In genomic region chr14:38189930-38190726, GRCh38 we compare ENCODE assay signal across 19 cellular contexts. TPM values are rescaled to one million over a fixed set of nuclear protein-coding genes. Genes with fewer than 3 reads are reported as not detected.
A peak's percentile ranks its signal among the peaks of the same experiment; 100 is the strongest.
DNase-seq lines count a peak whose midpoint lies in the region; ATAC-seq, FAIRE-seq and TF ChIP-seq lines count a peak whose summit lies in the region.
"Had no signal": no experiment of that assay in that cellular context is flagged by ENCODE, and none has a peak within 500 bp of the region (broad histone marks: within the 10 kb centered on the region; RNA-seq: fewer than 3 reads in every experiment).

No MANE protein-coding gene starts in this region.

- FAIRE-seq in HepG2 (lab: Jason Lieb, UNC), result no peak
- FAIRE-seq: GM12892, GM19239 had no signal

- no peak for TF ChIP-seq RAD21 in HepG2 (CRISPR knock-in tag; IDR thresholded peaks at IDR 0.05)

- intact Hi-C loops in PC-3 (cut with micrococcal nuclease) (no loop called here), HepG2 (cut with micrococcal nuclease; ENCODE audit: unreplicated experiment) (no loop called here)

- no TSS peak for BruUV-seq in PC-3 (replicated peaks; lab: Mats Ljungman, UMichigan)
- no TSS peak for BruUV-seq in HepG2 (replicated peaks; lab: Mats Ljungman, UMichigan)

- TF ChIP-seq CTCF in GM23338 (conservative IDR thresholded peaks at IDR 0.05; ENCODE audit: low read depth in 2 of 2) (no peak), PC-3 (conservative IDR thresholded peaks at IDR 0.05; ENCODE audit: low read depth, low read length) (no peak), HepG2 (CRISPR knock-in tag; IDR thresholded peaks at IDR 0.05) (no peak)

- CTCF ChIA-PET in PC-3 (lab: Charles Lee), result interaction anchor here (0.6 kb wide), 1 partner anchor 18 kb away, joined by 3 read pairs; no protein-coding TSS in a partner anchor
- CTCF ChIA-PET in HepG2 (lab: Yijun Ruan, JAX; ENCODE audit: low intra/inter-chr PET ratio, low total read pairs), result no interaction called here

- H3K36me3 ChIP-seq in GM23338 (ENCODE audit: insufficient read depth) (peaks cover 21% of the 10 kb centered on the region), HUES64 (ENCODE audit: insufficient read depth, low read length) (peaks cover 11% of the 10 kb centered on the region), iPS DF 6.9 (ENCODE audit: control insufficient read depth, insufficient read depth, low read length) (peaks cover 3% of the 10 kb centered on the region; the same call in 1 of the 2 replicates), mesendoderm (ENCODE audit: control insufficient read depth, insufficient read depth, low read length) (no peaks in the 10 kb centered on the region), PC-3 (ENCODE audit: low read depth, low read length) (no peaks in the 10 kb centered on the region), HepG2 (replicated peaks in 1 of 2; ENCODE audit: control insufficient read depth in 1 of 2, insufficient read depth in 2 of 2, low read length in 2 of 2) (no peaks in the 10 kb centered on the region)
- H3K36me3 ChIP-seq: BE2C had no signal

- H3K4me1 Mint-ChIP-seq in GM23338, result peaks cover 54% of the 10 kb centered on the region

- 0 out of 2 replicates have a peak, but pooled peaks cover 4% of the 10 kb centered on the region for H4K20me1 ChIP-seq in GM23338 (replicated peaks; ENCODE audit: insufficient read depth)
- H4K20me1 ChIP-seq in PC-3 (ENCODE audit: low read length), result no peaks in the 10 kb centered on the region
- no peaks in the 10 kb centered on the region for H4K20me1 ChIP-seq in HepG2 (ENCODE audit: insufficient read depth, low read length)

- peak overlapping the region; percentile 99 for H3K18ac ChIP-seq in mesendoderm (ENCODE audit: low read length)

- DNase-seq in GM23338 (ENCODE audit: low spot score), result peak; percentile 70
- DNase-seq in iPS DF 6.9 (ENCODE audit: low read depth, low spot score), result no peak
- DNase-seq in mesendoderm, result no peak
- DNase-seq in PC-3, result no peak
- no peak for DNase-seq in GM19240 (ENCODE audit: insufficient read length, low spot score)
- no peak for DNase-seq in HepG2 (ENCODE audit: low spot score)
- DNase-seq: ACHN; BE2C; CD4-positive, alpha-beta memory T cell; DMS79; GDM1; HCEC 1CT; HFFc6 had no signal

- H3K23ac ChIP-seq in mesendoderm (ENCODE audit: low read length), result no peak overlapping the region

- in situ Hi-C loops in HepG2 (cut with HindIII; ENCODE audit: extremely low pct_ligation_motif_present, low pct_unique_long_range_greater_than_20kb), result no loop called here

- H4K8ac ChIP-seq in mesendoderm (ENCODE audit: low read depth, low read length), result peak overlapping the region; percentile 65

- H3K4me3 Mint-ChIP-seq in GM23338, result peak overlapping the region; percentile 98
- H3K4me3 Mint-ChIP-seq: CD4-positive, alpha-beta memory T cell; HFFc6 had no signal

- POLR2A ChIA-PET in PC-3 (lab: Charles Lee; ENCODE audit: unreplicated experiment) (no interaction called here), HepG2 (lab: Yijun Ruan, JAX) (no interaction called here)

- 9% methylated on average over 3 of the region's 4 CpGs for WGBS in HUES64
- no CpG with 5 or more reads among the region's 4 CpGs for whole genome bisulfite sequencing in iPS DF 6.9 (ENCODE audit: insufficient coverage, insufficient read length)
- no CpG with 5 or more reads among the region's 4 CpGs for WGBS in mesendoderm (ENCODE audit: extremely low coverage, insufficient coverage, low lambda C conversion rate)
- WGBS in HepG2 (ENCODE audit: low lambda C conversion rate), result 42% methylated on average over 4 of the region's 4 CpGs

- peak overlapping the region; percentile 40 for H3K56ac ChIP-seq in mesendoderm (ENCODE audit: low read length)

- H4K5ac ChIP-seq in mesendoderm (ENCODE audit: low read length), result no peak overlapping the region

- peak overlapping the region; percentile 96 for H3K27ac Mint-ChIP-seq in GM23338
- H3K27ac Mint-ChIP-seq: CD4-positive, alpha-beta memory T cell; HFFc6 had no signal

- 0 out of 2 replicates have a peak, but pooled peaks cover 3% of the 10 kb centered on the region for H3K9me2 ChIP-seq in GM23338 (ENCODE audit: insufficient read depth)
- no peaks in the 10 kb centered on the region for H3K9me2 ChIP-seq in PC-3 (replicated peaks; ENCODE audit: low read length)

- H3F3A ChIP-seq in GM23338 (replicated peaks; ENCODE audit: low read depth), result peaks cover 16% of the 10 kb centered on the region
- no peaks in the 10 kb centered on the region for H3F3A ChIP-seq in PC-3 (ENCODE audit: low read length, unreplicated experiment)

- no peak for TF ChIP-seq POLR2A in HepG2 (IDR thresholded peaks at IDR 0.05; ENCODE audit: insufficient read depth in 1 of 2, low read depth in 2 of 2, low read length in 2 of 2)

- H3K4me3 ChIP-seq in GM23338 (peak overlapping the region; percentile 90), HUES64 (ENCODE audit: low read length) (peak overlapping the region; percentile 17), iPS DF 6.9 (ENCODE audit: low read length) (peak overlapping the region; percentile 1; the same call in 1 of the 2 replicates), mesendoderm (ENCODE audit: low read length) (no peak overlapping the region), PC-3 (ENCODE audit: low read length) (no peak overlapping the region), HepG2 (replicated peaks in 1 of 3; ENCODE audit: insufficient read depth in 1 of 3, low read depth in 2 of 3, low read length in 3 of 3) (no peak overlapping the region)

- peak overlapping the region; percentile 47 for H2BK15ac ChIP-seq in mesendoderm (replicated peaks; ENCODE audit: low read depth)

- H2AK5ac ChIP-seq in mesendoderm (ENCODE audit: low read length), result peak overlapping the region; percentile 7

- H3K4ac ChIP-seq in mesendoderm (ENCODE audit: low read depth, low read length), result peak overlapping the region; percentile 94

- H3K36me3 Mint-ChIP-seq in GM23338 (ENCODE audit: low read depth), result peaks cover 60% of the 10 kb centered on the region
- H3K36me3 Mint-ChIP-seq: CD4-positive, alpha-beta memory T cell had no signal

- H2BK5ac ChIP-seq in mesendoderm (ENCODE audit: low read length), result peak overlapping the region; percentile 86

- peak overlapping the region; percentile 64 for H3K4me2 ChIP-seq in GM23338
- peak overlapping the region; percentile 6 for H3K4me2 ChIP-seq in mesendoderm (ENCODE audit: low read length)
- no peak overlapping the region for H3K4me2 ChIP-seq in PC-3 (ENCODE audit: low read length)
- no peak overlapping the region for H3K4me2 ChIP-seq in HepG2 (ENCODE audit: low read depth, low read length)

- no peaks in the 10 kb centered on the region for H3K79me1 ChIP-seq in mesendoderm (ENCODE audit: low read length)

- H3K9me3 Mint-ChIP-seq in GM23338, result peaks cover 24% of the 10 kb centered on the region
- H3K9me3 Mint-ChIP-seq: HFFc6 had no signal

- TF ChIP-seq EP300 in HepG2 (IDR thresholded peaks at IDR 0.05; ENCODE audit: low read depth in 2 of 2, low read length in 2 of 2) (no peak), HepG2 (CRISPR knock-in tag; IDR thresholded peaks at IDR 0.05; ENCODE audit: borderline replicate concordance) (no peak)

- H3K9ac ChIP-seq in HUES64 (ENCODE audit: low read depth, low read length) (peak overlapping the region; percentile 67), mesendoderm (ENCODE audit: low read length) (peak overlapping the region; percentile 32), PC-3 (ENCODE audit: low read length) (no peak overlapping the region), HepG2 (ENCODE audit: insufficient read depth, low read depth, low read length) (no peak overlapping the region)

- H3K27me3 ChIP-seq in GM23338 (ENCODE audit: insufficient read depth) (no peaks in the 10 kb centered on the region), HUES64 (ENCODE audit: insufficient read depth, low read length) (no peaks in the 10 kb centered on the region; the same call in 1 of the 2 replicates), iPS DF 6.9 (ENCODE audit: control insufficient read depth, insufficient read depth, low read length) (no peaks in the 10 kb centered on the region), mesendoderm (ENCODE audit: insufficient read depth, low read length, poor library complexity) (no peaks in the 10 kb centered on the region), PC-3 (ENCODE audit: low read length) (no peaks in the 10 kb centered on the region), HepG2 (ENCODE audit: control insufficient read depth in 1 of 2, insufficient read depth in 2 of 2, low read length in 2 of 2) (no peaks in the 10 kb centered on the region; a peak in 1 of 5 replicates)
- H3K27me3 ChIP-seq: BE2C had no signal

- peak overlapping the region; percentile 95 for H2BK120ac ChIP-seq in mesendoderm (ENCODE audit: low read depth, low read length)

- H3K79me2 ChIP-seq in GM23338 (replicated peaks; ENCODE audit: insufficient read depth), result peaks cover 44% of the 10 kb centered on the region
- H3K79me2 ChIP-seq in mesendoderm (ENCODE audit: control insufficient read depth, insufficient read depth, low read length), result peaks cover 6% of the 10 kb centered on the region
- no peaks in the 10 kb centered on the region for H3K79me2 ChIP-seq in PC-3 (ENCODE audit: low read length)
- no peaks in the 10 kb centered on the region for H3K79me2 ChIP-seq in HepG2 (ENCODE audit: insufficient read depth, low read length)

- H2AFZ ChIP-seq in GM23338 (no peak overlapping the region), PC-3 (ENCODE audit: low read length) (no peak overlapping the region), HepG2 (ENCODE audit: low read length) (no peak overlapping the region)

- H3K9me3 ChIP-seq in HUES64 (ENCODE audit: insufficient read depth, low read depth, low read length) (no peaks in the 10 kb centered on the region), iPS DF 6.9 (ENCODE audit: control insufficient read depth, insufficient read depth, low read length) (no peaks in the 10 kb centered on the region), PC-3 (ENCODE audit: low read length) (no peaks in the 10 kb centered on the region), HepG2 (ENCODE audit: low read length) (no peaks in the 10 kb centered on the region)
- H3K9me3 ChIP-seq: BE2C had no signal

- ATAC-seq in GM23338 (peak; percentile 87), PC-3 (no peak), HepG2 (no peak)

- H3K27ac ChIP-seq in GM23338 (ENCODE audit: low read depth), result peak overlapping the region; percentile 98
- peak overlapping the region; percentile 95 for H3K27ac ChIP-seq in HUES64 (ENCODE audit: low read depth, low read length)
- peak overlapping the region; percentile 98 for H3K27ac ChIP-seq in iPS DF 6.9 (ENCODE audit: low read length)
- peak overlapping the region; percentile 86 for H3K27ac ChIP-seq in mesendoderm (ENCODE audit: low read depth, low read length)
- H3K27ac ChIP-seq in PC-3 (ENCODE audit: low read length), result no peak overlapping the region
- H3K27ac ChIP-seq in HepG2 (ENCODE audit: extremely low read length, insufficient read depth, low read length), result no peak overlapping the region
- H3K27ac ChIP-seq: C4-2B, HL-60 had no signal

- H3K4me1 ChIP-seq in GM23338 (ENCODE audit: insufficient read depth) (peaks cover 31% of the 10 kb centered on the region), HUES64 (ENCODE audit: insufficient read depth, low read length) (peaks cover 29% of the 10 kb centered on the region), iPS DF 6.9 (ENCODE audit: control insufficient read depth, insufficient read depth, low read length) (peaks cover 7% of the 10 kb centered on the region; the same call in 1 of the 2 replicates), mesendoderm (ENCODE audit: control insufficient read depth, low read depth, low read length) (peaks cover 11% of the 10 kb centered on the region), PC-3 (ENCODE audit: insufficient read depth, low read length) (no peaks in the 10 kb centered on the region), HepG2 (ENCODE audit: insufficient read depth, low read length) (no peaks in the 10 kb centered on the region)
- H3K4me1 ChIP-seq: BE2C had no signal

- peaks cover 32% of the 10 kb centered on the region for H3K27me3 Mint-ChIP-seq in GM23338 (ENCODE audit: insufficient read depth, low read depth, poor library complexity)

RNA-seq across cellular contexts. Expression of gene SSTR1, which starts 17.6 kb away (rescaled TPM):
- 0.80 and 2.3 TPM in 2 replicates for total RNA-seq in GM23338 (2014; rRNA removed; shearing (Covaris generic))
- polyA plus RNA-seq in GM23338 (2016; fragmentation: Nextera tagmentation; extraction: Ambion mirVana), result 0.42 and 0.77 TPM in 2 replicates
- polyA plus RNA-seq in HUES64 (2013, experiment 1 of 2), result 0.10 TPM
- 0.13 TPM for polyA plus RNA-seq in HUES64 (2013, experiment 2 of 2)
- 0.74 TPM for polyA plus RNA-seq in mesendoderm (2013, experiment 1 of 2)
- polyA plus RNA-seq in mesendoderm (2013, experiment 2 of 2), result 0.78 TPM
- 0.07 and 0.23 TPM in 2 replicates for total RNA-seq in PC-3 (2014; rRNA removed)
- 0.04 TPM in 2 replicates for total RNA-seq in HepG2 (2016; rRNA removed; fragmentation: Illumina TruSeq; extraction: Trizol)
- not detected in 2 replicates for total RNA-seq in HepG2 (2016; cell fraction: cytosol; rRNA removed; fragmentation: Illumina TruSeq; extraction: Trizol; ENCODE audit: low read depth)
- total RNA-seq in HepG2 (2016; cell fraction: insoluble cytoplasmic fraction; rRNA removed; fragmentation: Illumina TruSeq; extraction: Trizol), result 0.02 TPM in 1 of 2 replicates, not detected in the other
- 0.03 TPM in 1 of 2 replicates, not detected in the other for total RNA-seq in HepG2 (2016; cell fraction: membrane; rRNA removed; fragmentation: Illumina TruSeq; extraction: Trizol)
- not detected in 2 replicates for total RNA-seq in HepG2 (2016; cell fraction: nucleus; rRNA removed; fragmentation: Illumina TruSeq; extraction: Trizol)
- polyA plus RNA-seq in HepG2 (2011; rRNA removed), result 0.04 and 0.12 TPM in 2 replicates
- 0.03 and 0.08 TPM in 2 replicates for polyA plus RNA-seq in HepG2 (2011; cell fraction: cytosol; rRNA removed)
- polyA plus RNA-seq in HepG2 (2011; cell fraction: nucleus; rRNA removed), result 0.42 and 0.45 TPM in 2 replicates
- polyA plus RNA-seq in HepG2 (2012), result 0.04 and 0.17 TPM in 2 replicates
- polyA plus RNA-seq in HepG2 (2016; cell fraction: cytosol; fragmentation: Illumina TruSeq; extraction: Trizol; ENCODE audit: low read depth), result not detected in 2 replicates
- 0.04 and 0.09 TPM in 2 replicates for polyA plus RNA-seq in HepG2 (2016; cell fraction: insoluble cytoplasmic fraction; fragmentation: Illumina TruSeq; extraction: Trizol; ENCODE audit: low read depth)
- not detected in 2 replicates for polyA plus RNA-seq in HepG2 (2016; cell fraction: membrane; fragmentation: Illumina TruSeq; extraction: Trizol; ENCODE audit: low read depth)
- polyA plus RNA-seq in HepG2 (2016; cell fraction: nucleus; fragmentation: Illumina TruSeq; extraction: Trizol; ENCODE audit: insufficient read depth, low read depth), result 0.13 and 0.14 TPM in 2 replicates
- 0.48 and 26.0 TPM in 2 replicates for polyA minus RNA-seq in HepG2 (2011; rRNA and poly(A)+ RNA removed; ENCODE audit: low replicate concordance)
- polyA minus RNA-seq in HepG2 (2011; cell fraction: cytosol; rRNA and poly(A)+ RNA removed), result 0.30 and 0.70 TPM in 2 replicates
- polyA minus RNA-seq in HepG2 (2011; cell fraction: nucleus; rRNA and poly(A)+ RNA removed), result 0.37 and 0.64 TPM in 2 replicates
- total RNA-seq: A172; CD4-positive, alpha-beta memory T cell had no signal
- polyA plus RNA-seq: CD4-positive, alpha-beta memory T cell had no signal

Comparison
In these comparisons a context has a peak if more than half of its experiments do, and no peak if none do; other contexts are left out.
1. H3K27ac ChIP-seq: peak in GM23338 (single experiment), HUES64 (single experiment), iPS DF 6.9 (single experiment) and mesendoderm (single experiment); none in PC-3 (single experiment) and HepG2 (single experiment).
2. H3K4me2 ChIP-seq: peak in GM23338 (single experiment) and mesendoderm (single experiment); none in PC-3 (single experiment) and HepG2 (single experiment).
3. H3K4me3 ChIP-seq: peak in GM23338 (single experiment), HUES64 (single experiment) and iPS DF 6.9 (single experiment); none in mesendoderm (single experiment), PC-3 (single experiment) and HepG2 (0 of 3).
4. H3K9ac ChIP-seq: peak in HUES64 (single experiment) and mesendoderm (single experiment); none in PC-3 (single experiment) and HepG2 (single experiment).